15 cellular contexts compared by ENCODE assay signal in genomic region chr1:153643825-153644224, GRCh38. TPM values are rescaled to one million over a fixed set of nuclear protein-coding genes. Genes with fewer than 3 reads are reported as not detected.
DNase-seq lines count a peak whose midpoint lies in the region; ATAC-seq and TF ChIP-seq lines count a peak whose summit lies in the region.
"Had no signal": no experiment of that assay in that cellular context is flagged by ENCODE, and none has a peak within 500 bp of the region (broad histone marks: within the 10 kb centered on the region; RNA-seq: fewer than 3 reads in every experiment).

No MANE protein-coding gene starts in this region.

- intact Hi-C loops in heart left ventricle (cut with DNase I): no loop called here
- intact Hi-C loops in left ventricle myocardium superior (cut with micrococcal nuclease): no loop called here
- intact Hi-C loops in ovary (cut with DNase I): no loop called here

- H3K4me3 ChIP-seq in heart left ventricle (no peak overlapping the region), liver (ENCODE audit: low read depth in 1 of 3, low read length in 3 of 3) (no peak overlapping the region), subcutaneous abdominal adipose tissue (ENCODE audit: low read depth in 1 of 5, low read length in 5 of 5) (no peak overlapping the region), ovary (no peak overlapping the region)
- H3K4me3 ChIP-seq: pancreas, thyroid gland had no signal

- no peak for TF ChIP-seq RAD21 in liver (IDR thresholded peaks at IDR 0.05)

- H3K36me3 ChIP-seq in heart left ventricle (peaks cover 0 to 88% (median 80%) of the 10 kb centered on the region in 9 donors), liver (ENCODE audit: control insufficient read depth in 4 of 4, insufficient read depth in 3 of 4, low read depth in 1 of 4, low read length in 3 of 4) (peaks cover 15 to 56% (median 45%) of the 10 kb centered on the region in 4 donors), subcutaneous abdominal adipose tissue (ENCODE audit: control insufficient read depth in 5 of 5, insufficient read depth in 5 of 5, low read length in 5 of 5) (peaks cover 50 to 78% (median 67%) of the 10 kb centered on the region in 5 donors), ovary (no peaks in the 10 kb centered on the region)

- H3K9ac ChIP-seq in liver (ENCODE audit: low read depth in 1 of 2, low read length in 2 of 2): no peak overlapping the region
- H3K9ac ChIP-seq in subcutaneous abdominal adipose tissue (ENCODE audit: low read length in 5 of 5): no peak overlapping the region

- H3K4me1 ChIP-seq in heart left ventricle (peaks cover 4 to 62% (median 49%) of the 10 kb centered on the region in 12 donors), liver (ENCODE audit: control insufficient read depth in 4 of 4, insufficient read depth in 4 of 4, low read length in 3 of 4) (peaks cover 2 to 24% (median 15%) of the 10 kb centered on the region in 4 donors), subcutaneous abdominal adipose tissue (ENCODE audit: control insufficient read depth in 5 of 5, insufficient read depth in 5 of 5, low read length in 5 of 5) (peaks cover 0 to 48% (median 35%) of the 10 kb centered on the region in 5 donors), ovary (ENCODE audit: insufficient read depth) (peaks cover 3% of the 10 kb centered on the region)

- DNase-seq in heart left ventricle (no peak), left ventricle myocardium superior (no peak), ovary (no peak), omental fat pad (ENCODE audit: low spot score) (no peak)
- DNase-seq: activated CD4-positive, alpha-beta T cell treated with anti-CD3 and anti-CD28 coated beads for 48 hours; brain microvascular endothelial cell; NCI-H2107; NCI-H82; stimulated activated CD4-positive, alpha-beta T cell treated with anti-CD3 and anti-CD28 coated beads, Interleukin-15, amount 100 ng/mL, for 24 hours; thyroid gland had no signal

- TF ChIP-seq CTCF in heart left ventricle (IDR thresholded peaks at IDR 0.05): no peak
- no peak for TF ChIP-seq CTCF in liver (IDR thresholded peaks at IDR 0.05; ENCODE audit: low read depth, low read length, missing input control)
- TF ChIP-seq CTCF in ovary (IDR thresholded peaks at IDR 0.05): no peak
- no peak for TF ChIP-seq CTCF in omental fat pad (IDR thresholded peaks at IDR 0.05)

- no peak for TF ChIP-seq POLR2A in heart left ventricle (IDR thresholded peaks at IDR 0.05)
- TF ChIP-seq POLR2A in ovary (IDR thresholded peaks at IDR 0.05): no peak

- no peak for TF ChIP-seq EP300 in ovary (IDR thresholded peaks at IDR 0.05)

- ATAC-seq in heart left ventricle (no peak), left ventricle myocardium superior (no peak), omental fat pad (ENCODE audit: low FRiP score) (no peak)
- ATAC-seq: pancreas had no signal

- H3K27me3 ChIP-seq in heart left ventricle (no peaks in the 10 kb centered on the region), liver (ENCODE audit: control insufficient read depth in 4 of 4, insufficient read depth in 4 of 4, low read length in 3 of 4) (no peaks in the 10 kb centered on the region), subcutaneous abdominal adipose tissue (ENCODE audit: control insufficient read depth in 5 of 5, insufficient read depth in 4 of 5, low read length in 5 of 5) (no peaks in the 10 kb centered on the region), ovary (no peaks in the 10 kb centered on the region)
- H3K27me3 ChIP-seq: brain microvascular endothelial cell, pancreas, thyroid gland had no signal

- H3K9me3 ChIP-seq in heart left ventricle (no peaks in the 10 kb centered on the region), liver (ENCODE audit: control insufficient read depth in 4 of 4, low read length in 3 of 4) (no peaks in the 10 kb centered on the region), subcutaneous abdominal adipose tissue (ENCODE audit: control insufficient read depth in 5 of 5, low read length in 5 of 5) (no peaks in the 10 kb centered on the region), ovary (no peaks in the 10 kb centered on the region)
- H3K9me3 ChIP-seq: pancreas, thyroid gland had no signal

- H3K27ac ChIP-seq in heart left ventricle (peak overlapping the region in 9 of 12 donors; percentile 9 to 61 (median 36)), liver (ENCODE audit: low read depth in 1 of 2, low read length in 2 of 2) (peak overlapping the region in 1 of 2 donors; percentile 40), subcutaneous abdominal adipose tissue (ENCODE audit: low read depth, low read length) (peak overlapping the region; percentile 55), ovary (peak overlapping the region in 1 of 2 donors; percentile 6)
- H3K27ac ChIP-seq: brain microvascular endothelial cell, RWPE1 had no signal

TF ChIP-seq in liver, 16 proteins besides CTCF, POLR2A, EP300 and RAD21:
- TF ChIP-seq TAF1 (conservative IDR thresholded peaks at IDR 0.05): no peak
- peak; percentile 46 to 48 for TF ChIP-seq RXRA (IDR thresholded peaks at IDR 0.05)
- TF ChIP-seq ZBTB33 (IDR thresholded peaks at IDR 0.05): no peak
- no peak for TF ChIP-seq FOXA1 (IDR thresholded peaks at IDR 0.05)
- TF ChIP-seq NR2F2 (IDR thresholded peaks at IDR 0.05): peak; percentile 33
- peak in 1 of 2 donors; percentile 22 for TF ChIP-seq HNF4A (conservative IDR thresholded peaks at IDR 0.05)

RNA-seq across cellular contexts. Expression of gene CHTOP, which starts 10.0 kb away (rescaled TPM):
- total RNA-seq in heart left ventricle (10 to 100 TPM; 48.4 to 92.0 (median 67.7) TPM), left ventricle myocardium superior (73.3 TPM), liver (10 to 100 TPM; 26.8 to 30.9 TPM), ovary (10 to 100 TPM; 54.0 to 91.1 (median 79.0) TPM), omental fat pad (10 to 100 TPM; 31.4 to 63.5 (median 53.7) TPM)
- polyA plus RNA-seq in heart left ventricle (10 to 100 TPM; 72.9 to 73.4 TPM), liver (10 to 100 TPM; 16.4 to 21.9 TPM), ovary (10 to 100 TPM; 66.3 to 72.9 TPM)

RNA-seq across cellular contexts. Expression of gene SNAPIN, which starts 14.7 kb away (rescaled TPM):
- 10 to 100 TPM; 53.7 to 88.7 (median 70.8) TPM for total RNA-seq in heart left ventricle
- polyA plus RNA-seq in heart left ventricle: 10 to 100 TPM; 57.7 to 58.9 TPM
- total RNA-seq in left ventricle myocardium superior: 60.1 TPM
- 10 to 100 TPM; 21.8 to 30.5 TPM for total RNA-seq in liver
- 10 to 100 TPM; 20.0 to 26.6 TPM for polyA plus RNA-seq in liver
- total RNA-seq in ovary: 10 to 100 TPM; 31.6 to 48.9 (median 38.4) TPM
- 10 to 100 TPM; 41.3 to 70.2 TPM for polyA plus RNA-seq in ovary
- total RNA-seq in omental fat pad: 10 to 100 TPM; 40.2 to 62.2 (median 54.8) TPM

RNA-seq across cellular contexts. Expression of gene S100A1, which starts 15.6 kb away (rescaled TPM):
- total RNA-seq in heart left ventricle: 1,000 to 10,000 TPM; 1,023 to 2,291 (median 2,114) TPM
- 1,000 to 10,000 TPM in 1 of 2 donors, 100 to 1,000 TPM in 1; 752 to 3,565 TPM for polyA plus RNA-seq in heart left ventricle
- 2,048 TPM for total RNA-seq in left ventricle myocardium superior
- under 1 TPM; 0.33 TPM for total RNA-seq in liver
- under 1 TPM; 0.21 to 0.25 TPM for polyA plus RNA-seq in liver
- 10 to 100 TPM in 2 of 7 donors, 1 to 10 TPM in 3, under 1 TPM in 1, not detected in 1; 0.91 to 77.2 (median 4.8) TPM for total RNA-seq in ovary
- 1 to 10 TPM in 1 of 2 donors, under 1 TPM in 1; 0.97 to 1.2 TPM for polyA plus RNA-seq in ovary
- total RNA-seq in omental fat pad: 10 to 100 TPM in 3 of 4 donors, 1 to 10 TPM in 1; 6.0 to 36.5 (median 23.7) TPM
- total RNA-seq: T-helper 2 cell treated with Interferon-gamma antibody and Interleukin-4, amounts not matched to agents 100 ng/mL and 5 ng/mL, for 36 hours had no signal

RNA-seq across cellular contexts. Expression of gene S100A13, which starts 16.5 kb away (rescaled TPM):
- total RNA-seq in heart left ventricle (100 to 1,000 TPM in 7 of 9 donors, 10 to 100 TPM in 2; 98.1 to 189 (median 132) TPM), left ventricle myocardium superior (124 TPM), liver (10 to 100 TPM in 1 of 2 donors, 1 to 10 TPM in 1; 5.3 to 10.8 TPM), ovary (100 to 1,000 TPM in 4 of 7 donors, 10 to 100 TPM in 3; 73.2 to 263 (median 103) TPM), omental fat pad (100 to 1,000 TPM; 118 to 192 (median 176) TPM)
- polyA plus RNA-seq in heart left ventricle (100 to 1,000 TPM; 173 to 272 TPM), liver (10 to 100 TPM; 20.5 to 23.0 TPM), ovary (100 to 1,000 TPM; 179 to 560 TPM)

RNA-seq across cellular contexts. Expression of gene ILF2, which starts 27.0 kb away (rescaled TPM):
- total RNA-seq in heart left ventricle (10 to 100 TPM; 65.0 to 92.3 (median 74.2) TPM), left ventricle myocardium superior (56.9 TPM), liver (10 to 100 TPM; 50.7 to 84.2 TPM), ovary (100 to 1,000 TPM in 6 of 7 donors, 10 to 100 TPM in 1; 92.5 to 133 (median 122) TPM), omental fat pad (100 to 1,000 TPM in 3 of 4 donors, 10 to 100 TPM in 1; 80.2 to 201 (median 122) TPM)
- polyA plus RNA-seq in heart left ventricle (100 to 1,000 TPM in 1 of 2 donors, 10 to 100 TPM in 1; 22.1 to 163 TPM), liver (10 to 100 TPM; 28.7 to 52.3 TPM), ovary (100 to 1,000 TPM in 1 of 2 donors, 10 to 100 TPM in 1; 87.3 to 206 TPM)

Comparison
In these comparisons a context has a peak if more than half of its experiments do, and no peak if none do; other contexts are left out.
1. RNA of gene S100A1, which starts 15.6 kb away (total RNA-seq): 1,023 to 2,291 TPM in heart left ventricle and 2,048 TPM in left ventricle myocardium superior (single experiment); 6.0 to 36.5 TPM in omental fat pad, 0.91 to 77.2 TPM in ovary and 0.33 TPM in liver; every median in the first group is over 10 times any median in the second.